Comparison of ENCODE assay signal across 10 cellular contexts in genomic region chr1:224641030-224641429, GRCh38. TPM values are rescaled to one million over a fixed set of nuclear protein-coding genes. Genes with fewer than 3 reads are reported as not detected.
DNase-seq lines count a peak whose midpoint lies in the region; ATAC-seq and TF ChIP-seq lines count a peak whose summit lies in the region.
"Had no signal": no experiment of that assay in that cellular context is flagged by ENCODE, and none has a peak within 500 bp of the region (broad histone marks: within the 10 kb centered on the region; RNA-seq: fewer than 3 reads in every experiment).

No MANE protein-coding gene starts in this region.

- peak; percentile 80 for DNase-seq in COLO668 (lab: John Stamatoyannopoulos, UW; ENCODE audit: unreplicated experiment)
- peak; percentile 59 for DNase-seq in NCI-H510A treated with DMSO at 0.1 percent for 48 hours (lab: John Stamatoyannopoulos, UW)
- DNase-seq in choroid plexus epithelial cell (ENCODE audit: low read depth), result no peak
- no peak for DNase-seq in activated CD4-positive, alpha-beta T cell treated with anti-CD3 and anti-CD28 coated beads for 48 hours
- DNase-seq in A673 (ENCODE audit: low spot score), result no peak
- DNase-seq: naive B cell, SK-N-SH had no signal

- BruUV-seq in A673 (replicated peaks; lab: Mats Ljungman, UMichigan), result no TSS peak

- peak; percentile 56 for TF ChIP-seq CTCF in GM12873 (IDR thresholded peaks at IDR 0.05; ENCODE audit: insufficient read depth, low read depth, low read length, missing control alignments)
- TF ChIP-seq CTCF in choroid plexus epithelial cell (conservative IDR thresholded peaks at IDR 0.05; ENCODE audit: low read depth, low read length), result peak; percentile 41
- TF ChIP-seq CTCF in A673 (conservative IDR thresholded peaks at IDR 0.05; ENCODE audit: low read depth, low read length), result no peak

- no peaks in the 10 kb centered on the region for H3K9me3 ChIP-seq in A673 (ENCODE audit: low read depth, low read length, poor library complexity, severe bottlenecking)
- H3K9me3 ChIP-seq: SK-N-SH had no signal

- H3K36me3 ChIP-seq in A673 (ENCODE audit: insufficient read depth, low read length, poor library complexity, severe bottlenecking), result no peaks in the 10 kb centered on the region

- H3K27ac ChIP-seq in A673 (ENCODE audit: low read depth, low read length, poor library complexity, severe bottlenecking), result no peak overlapping the region

- H3K27me3 ChIP-seq in A673 (replicated peaks; ENCODE audit: insufficient read depth, low read depth, low read length, poor library complexity), result no peaks in the 10 kb centered on the region

- peaks cover 17% of the 10 kb centered on the region for H3K4me1 ChIP-seq in A673 (ENCODE audit: insufficient read depth, low read length, poor library complexity, severe bottlenecking)

- CTCF ChIA-PET in A673 (lab: Charles Lee), result no interaction called here

- intact Hi-C loops in A673 (cut with micrococcal nuclease; ENCODE audit: unreplicated experiment), result loop anchor here (5.0 kb wide), 2 partner anchors 134 to 211 kb away; no protein-coding TSS in a partner anchor

- H3K4me3 ChIP-seq in choroid plexus epithelial cell (ENCODE audit: low read depth, low read length) (no peak overlapping the region), A673 (ENCODE audit: low read depth, low read length, poor library complexity, severe bottlenecking) (no peak overlapping the region)

- POLR2A ChIA-PET in A673 (lab: Charles Lee; ENCODE audit: low non-redundant PET), result no interaction called here

- no peak for ATAC-seq in GM19452 (IDR thresholded peaks at IDR 0.05; ENCODE audit: unreplicated experiment)
- no peak for ATAC-seq in HG03520 (IDR thresholded peaks at IDR 0.05; ENCODE audit: unreplicated experiment)

RNA-seq across cellular contexts. Expression of gene CNIH3, which starts 24.9 kb away (rescaled TPM):
- 3.7 and 3.8 TPM in 2 replicates for total RNA-seq in A673 (2021)

Comparison
In these comparisons a context has a peak if more than half of its experiments do, and no peak if none do; other contexts are left out.
1. DNase-seq: peak in COLO668 (single experiment) and NCI-H510A treated with DMSO at 0.1 percent for 48 hours (single experiment); none in choroid plexus epithelial cell (single experiment), activated CD4-positive, alpha-beta T cell treated with anti-CD3 and anti-CD28 coated beads for 48 hours (single experiment) and A673 (single experiment).